8 cellular contexts compared by ENCODE assay signal in genomic region chr1:95041491-95042165, GRCh38. TPM values are rescaled to one million over a fixed set of nuclear protein-coding genes. Genes with fewer than 3 reads are reported as not detected.
DNase-seq lines count a peak whose midpoint lies in the region; ATAC-seq and TF ChIP-seq lines count a peak whose summit lies in the region.

No MANE protein-coding gene starts in this region.

- peaks cover 18% of the 10 kb centered on the region for H3K4me1 ChIP-seq in body of pancreas
- H3K4me1 ChIP-seq in subcutaneous abdominal adipose tissue (ENCODE audit: control insufficient read depth in 5 of 5, insufficient read depth in 5 of 5, low read length in 5 of 5), result peaks cover 0 to 17% (median 16%) of the 10 kb centered on the region in 5 donors

- no peaks in the 10 kb centered on the region for H3K9me3 ChIP-seq in body of pancreas
- H3K9me3 ChIP-seq in subcutaneous abdominal adipose tissue (ENCODE audit: control insufficient read depth in 5 of 5, low read length in 5 of 5), result no peaks in the 10 kb centered on the region

- intact Hi-C loops in body of pancreas (cut with DNase I), result loop anchor here (5.0 kb wide), 1 partner anchor 189 kb away; no protein-coding TSS in a partner anchor
- intact Hi-C loops in activated T-helper 1 cell treated with anti-CD3 and anti-CD28 coated beads, Interleukin-12 subunit alpha, Interleukin-12 subunit beta, Interleukin-2, Interleukin-4 antibody, amounts not matched to agents 30 ng/mL and 10 ng/mL and 1 ng/mL, durations not matched to agents 14 hours and 24 hours and 36 hours (cut with micrococcal nuclease), result loop anchor here (2.0 to 10.0 kb wide), 2 partner anchors 77 to 115 kb away; partner anchors contain the start of gene CNN3

- WGBS in body of pancreas, 2 donors, result 11 to 12% methylated on average over 2 of the region's 2 CpGs

- no peak overlapping the region for H3K27ac Mint-ChIP-seq in activated T-helper 1 cell treated with anti-CD3 and anti-CD28 coated beads, Interleukin-12 subunit alpha, Interleukin-12 subunit beta, Interleukin-2, Interleukin-4 antibody, amounts not matched to agents 30 ng/mL and 10 ng/mL and 1 ng/mL, durations not matched to agents 14 hours and 24 hours and 36 hours

- ATAC-seq in HG02884 (IDR thresholded peaks at IDR 0.05; ENCODE audit: unreplicated experiment) (peak; percentile 49), body of pancreas (peak; percentile 86), HG03439 (IDR thresholded peaks at IDR 0.05; ENCODE audit: unreplicated experiment) (no peak)

- H3K4me3 ChIP-seq in GM06990 (replicated peaks; ENCODE audit: low read depth, low read length) (no peak overlapping the region), body of pancreas (no peak overlapping the region), subcutaneous abdominal adipose tissue (ENCODE audit: low read depth in 1 of 5, low read length in 5 of 5) (no peak overlapping the region)

- peak; percentile 49 for TF ChIP-seq CTCF in GM06990 (IDR thresholded peaks at IDR 0.05; ENCODE audit: insufficient read depth, low read length, poor library complexity, severe bottlenecking)
- TF ChIP-seq CTCF in body of pancreas (IDR thresholded peaks at IDR 0.05), result peak; percentile 53 to 96 (median 92)

- H3K9me3 Mint-ChIP-seq in activated T-helper 1 cell treated with anti-CD3 and anti-CD28 coated beads, Interleukin-12 subunit alpha, Interleukin-12 subunit beta, Interleukin-2, Interleukin-4 antibody, amounts not matched to agents 30 ng/mL and 10 ng/mL and 1 ng/mL, durations not matched to agents 14 hours and 24 hours and 36 hours, result no peaks in the 10 kb centered on the region

- H3K36me3 ChIP-seq in GM06990 (ENCODE audit: control insufficient read depth, insufficient read depth, low read length) (no peaks in the 10 kb centered on the region), body of pancreas (replicated peaks in 1 of 2; ENCODE audit: insufficient read depth in 1 of 2, low read depth in 2 of 2) (no peaks in the 10 kb centered on the region), subcutaneous abdominal adipose tissue (ENCODE audit: control insufficient read depth in 5 of 5, insufficient read depth in 5 of 5, low read length in 5 of 5) (no peaks in the 10 kb centered on the region)

- no peak for DNase-seq in GM06990 (ENCODE audit: extremely low read depth, insufficient read length)
- peak; percentile 66 for DNase-seq in NCI-H446 treated with DMSO at 0.1 percent for 48 hours (lab: John Stamatoyannopoulos, UW)
- DNase-seq in body of pancreas, result peak; percentile 59 to 78 (median 73)
- DNase-seq in iris pigment epithelial cell (ENCODE audit: low read depth), result peak; percentile 92
- DNase-seq in activated T-helper 1 cell treated with anti-CD3 and anti-CD28 coated beads, Interleukin-12 subunit alpha, Interleukin-12 subunit beta, Interleukin-2, Interleukin-4 antibody, amounts not matched to agents 30 ng/mL and 10 ng/mL and 1 ng/mL, durations not matched to agents 14 hours and 24 hours and 36 hours (ENCODE audit: low spot score), result no peak

- no peaks in the 10 kb centered on the region for H3K4me1 Mint-ChIP-seq in activated T-helper 1 cell treated with anti-CD3 and anti-CD28 coated beads, Interleukin-12 subunit alpha, Interleukin-12 subunit beta, Interleukin-2, Interleukin-4 antibody, amounts not matched to agents 30 ng/mL and 10 ng/mL and 1 ng/mL, durations not matched to agents 14 hours and 24 hours and 36 hours (ENCODE audit: low read depth)

- H3K27ac ChIP-seq in body of pancreas (peak overlapping the region in 1 of 4 donors; percentile 44), subcutaneous abdominal adipose tissue (ENCODE audit: low read depth, low read length) (peak overlapping the region; percentile 94)

- H3K36me3 Mint-ChIP-seq in activated T-helper 1 cell treated with anti-CD3 and anti-CD28 coated beads, Interleukin-12 subunit alpha, Interleukin-12 subunit beta, Interleukin-2, Interleukin-4 antibody, amounts not matched to agents 30 ng/mL and 10 ng/mL and 1 ng/mL, durations not matched to agents 14 hours and 24 hours and 36 hours (ENCODE audit: low read depth), result no peaks in the 10 kb centered on the region

- H3K27me3 Mint-ChIP-seq in activated T-helper 1 cell treated with anti-CD3 and anti-CD28 coated beads, Interleukin-12 subunit alpha, Interleukin-12 subunit beta, Interleukin-2, Interleukin-4 antibody, amounts not matched to agents 30 ng/mL and 10 ng/mL and 1 ng/mL, durations not matched to agents 14 hours and 24 hours and 36 hours (ENCODE audit: insufficient read depth), result no peaks in the 10 kb centered on the region

- no peaks in the 10 kb centered on the region for H3K27me3 ChIP-seq in GM06990 (replicated peaks; ENCODE audit: control insufficient read depth, insufficient read depth, low read length)
- H3K27me3 ChIP-seq in body of pancreas, result no peaks in the 10 kb centered on the region
- no peaks in the 10 kb centered on the region for H3K27me3 ChIP-seq in subcutaneous abdominal adipose tissue (ENCODE audit: control insufficient read depth in 5 of 5, insufficient read depth in 4 of 5, low read length in 5 of 5)

- no peak for TF ChIP-seq POLR2A in body of pancreas (IDR thresholded peaks at IDR 0.05)

- no peak overlapping the region for H3K4me3 Mint-ChIP-seq in activated T-helper 1 cell treated with anti-CD3 and anti-CD28 coated beads, Interleukin-12 subunit alpha, Interleukin-12 subunit beta, Interleukin-2, Interleukin-4 antibody, amounts not matched to agents 30 ng/mL and 10 ng/mL and 1 ng/mL, durations not matched to agents 14 hours and 24 hours and 36 hours

- no peak overlapping the region for H3K9ac ChIP-seq in subcutaneous abdominal adipose tissue (ENCODE audit: low read length in 5 of 5)

RNA-seq across cellular contexts. Expression of gene ALG14, which starts 31.1 kb away (rescaled TPM):
- under 1 TPM; 0.78 to 0.99 TPM for total RNA-seq in body of pancreas
- total RNA-seq in activated T-helper 1 cell treated with anti-CD3 and anti-CD28 coated beads, Interleukin-12 subunit alpha, Interleukin-12 subunit beta, Interleukin-2, Interleukin-4 antibody, amounts not matched to agents 30 ng/mL and 10 ng/mL and 1 ng/mL, durations not matched to agents 14 hours and 24 hours and 36 hours, result 1.9 and 2.4 TPM in 2 replicates

Comparison
In these comparisons a context has a peak if more than half of its experiments do, and no peak if none do; other contexts are left out.
1. DNase-seq: peak in NCI-H446 treated with DMSO at 0.1 percent for 48 hours (single experiment), body of pancreas (4 of 4) and iris pigment epithelial cell (single experiment); none in GM06990 (single experiment) and activated T-helper 1 cell treated with anti-CD3 and anti-CD28 coated beads, Interleukin-12 subunit alpha, Interleukin-12 subunit beta, Interleukin-2, Interleukin-4 antibody, amounts not matched to agents 30 ng/mL and 10 ng/mL and 1 ng/mL, durations not matched to agents 14 hours and 24 hours and 36 hours (single experiment).